2 cellular contexts compared by ENCODE assay signal in the genomic region with DNA sequence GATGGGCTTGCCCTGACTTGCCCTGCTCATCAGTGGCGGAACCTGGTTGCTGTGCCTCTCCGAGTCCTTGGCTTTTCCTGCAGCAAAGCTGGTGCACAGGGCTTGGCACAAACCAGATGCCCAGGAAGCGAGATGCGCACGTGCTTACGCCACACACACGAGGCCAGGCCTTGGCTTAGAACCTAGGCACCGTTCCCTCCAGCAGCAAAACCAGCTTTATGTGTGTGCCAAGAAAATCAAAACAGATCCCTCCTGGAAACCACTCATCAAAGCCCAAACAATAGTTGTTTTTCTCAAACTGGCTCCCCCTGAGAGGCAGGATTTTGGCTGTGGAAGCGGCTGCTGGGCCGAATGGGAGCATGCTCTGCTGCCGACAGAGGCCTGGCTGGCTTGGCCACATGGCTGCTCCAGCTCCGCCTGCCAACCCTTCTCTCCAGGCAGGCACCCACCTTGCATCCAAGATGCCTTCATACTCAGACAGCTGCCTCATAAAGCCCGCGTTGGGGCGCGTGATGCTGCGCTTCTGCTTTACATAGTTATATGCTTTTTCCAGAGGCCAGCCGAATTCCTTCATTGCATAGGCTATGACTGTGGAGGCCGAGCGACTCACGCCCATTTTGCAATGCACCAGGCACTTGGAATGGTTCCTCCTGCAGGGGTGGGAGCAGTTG.
TF ChIP-seq lines count a peak whose summit lies in the region.

No MANE protein-coding gene starts in this region.

TF ChIP-seq in IMR-90, 13 proteins besides CTCF, POLR2A, EP300 and RAD21 (continued from another document):
- TF ChIP-seq SMC3 (IDR thresholded peaks at IDR 0.05; ENCODE audit: low read depth, low read length): no peak
- TF ChIP-seq CEBPB (IDR thresholded peaks at IDR 0.05; ENCODE audit: low read depth, low read length): peak; percentile 92
- peak; percentile 53; the same call in 1 of the 2 replicates for TF ChIP-seq FOS (IDR thresholded peaks at IDR 0.05; ENCODE audit: low read depth, low read length)
- 0 out of 2 replicates have a peak, but pooled peaks have one; percentile 43 for TF ChIP-seq MAZ (IDR thresholded peaks at IDR 0.05; ENCODE audit: borderline replicate concordance, low read depth, low read length)
- TF ChIP-seq RFX5 (IDR thresholded peaks at IDR 0.05; ENCODE audit: low read depth, low read length): no peak
- TF ChIP-seq CHD1 (IDR thresholded peaks at IDR 0.05; ENCODE audit: low read depth, low read length): no peak
- TF ChIP-seq, protein P1, sequence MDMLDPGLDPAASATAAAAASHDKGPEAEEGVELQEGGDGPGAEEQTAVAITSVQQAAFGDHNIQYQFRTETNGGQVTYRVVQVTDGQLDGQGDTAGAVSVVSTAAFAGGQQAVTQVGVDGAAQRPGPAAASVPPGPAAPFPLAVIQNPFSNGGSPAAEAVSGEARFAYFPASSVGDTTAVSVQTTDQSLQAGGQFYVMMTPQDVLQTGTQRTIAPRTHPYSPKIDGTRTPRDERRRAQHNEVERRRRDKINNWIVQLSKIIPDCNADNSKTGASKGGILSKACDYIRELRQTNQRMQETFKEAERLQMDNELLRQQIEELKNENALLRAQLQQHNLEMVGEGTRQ (IDR thresholded peaks at IDR 0.05; ENCODE audit: low read depth, low read length): no peak

TF ChIP-seq in HEK293T, 16 proteins besides CTCF, POLR2A, EP300 and RAD21 (continued from another document):
- TF ChIP-seq L3MBTL2 (conservative IDR thresholded peaks at IDR 0.05): no peak
- TF ChIP-seq NFRKB (IDR thresholded peaks at IDR 0.05): no peak
- no peak for TF ChIP-seq LEF1 (IDR thresholded peaks at IDR 0.05; ENCODE audit: borderline replicate concordance)
- TF ChIP-seq ARNT (IDR thresholded peaks at IDR 0.05): no peak
